Comparison of ENCODE assay signal across 12 cellular contexts in genomic region chr10:120607016-120607709, GRCh38.
DNase-seq lines count a peak whose midpoint lies in the region; ATAC-seq and TF ChIP-seq lines count a peak whose summit lies in the region.
"Had no signal": no experiment of that assay in that cellular context is flagged by ENCODE, and none has a peak within 500 bp of the region (broad histone marks: within the 10 kb centered on the region; RNA-seq: fewer than 3 reads in every experiment).

No MANE protein-coding gene starts in this region.

- CTCF ChIA-PET in Caco-2 (lab: Charles Lee): no interaction called here

- no peak overlapping the region for H3K4me3 ChIP-seq in AG10803 (ENCODE audit: low read length)
- no peak overlapping the region for H3K4me3 ChIP-seq in fibroblast of the aortic adventitia (ENCODE audit: low read depth, low read length)
- H3K4me3 ChIP-seq in Caco-2 (ENCODE audit: low read depth, low read length): no peak overlapping the region
- H3K4me3 ChIP-seq: colonic mucosa had no signal

- intact Hi-C loops in Caco-2 (cut with micrococcal nuclease; ENCODE audit: unreplicated experiment): no loop called here

- H3K4me1 ChIP-seq in Caco-2: no peaks in the 10 kb centered on the region
- H3K4me1 ChIP-seq: colonic mucosa had no signal

- H3K36me3 Mint-ChIP-seq in Caco-2 (ENCODE audit: insufficient read depth, unreplicated experiment): no peaks in the 10 kb centered on the region
- H3K36me3 Mint-ChIP-seq: IgD-negative memory B cell had no signal

- H3K27ac Mint-ChIP-seq in Caco-2 (ENCODE audit: unreplicated experiment): no peak overlapping the region
- H3K27ac Mint-ChIP-seq: IgD-negative memory B cell; T-helper 1 cell treated with Interleukin-12 subunit alpha and Interleukin-12 subunit beta and Interleukin-4 antibody, amounts not matched to agents 30 μg/mL and 1 μg/mL, for 36 hours had no signal

- POLR2A ChIA-PET in Caco-2 (lab: Charles Lee): no interaction called here

- no peaks in the 10 kb centered on the region for H3K36me3 ChIP-seq in Caco-2 (ENCODE audit: control insufficient read depth, insufficient read depth, low read length)
- H3K36me3 ChIP-seq: colonic mucosa had no signal

- TF ChIP-seq CTCF in AG10803 (conservative IDR thresholded peaks at IDR 0.05; ENCODE audit: low read length) (peak; percentile 9; the same call in 1 of the 2 replicates), fibroblast of the aortic adventitia (IDR thresholded peaks at IDR 0.05; ENCODE audit: insufficient read depth, low read length) (no peak), Caco-2 (IDR thresholded peaks at IDR 0.05; ENCODE audit: insufficient read depth in 1 of 2, low read depth in 1 of 2, low read length in 1 of 2, severe bottlenecking in 1 of 2, unreplicated experiment in 1 of 2) (no peak), GM10266 (IDR thresholded peaks at IDR 0.05; ENCODE audit: control insufficient read depth, insufficient read depth, low read depth, missing control alignments) (no peak)

- peak; percentile 33 for ATAC-seq in GM21825 (IDR thresholded peaks at IDR 0.05; ENCODE audit: unreplicated experiment)

- H3K4me3 Mint-ChIP-seq in Caco-2 (ENCODE audit: unreplicated experiment): no peak overlapping the region
- H3K4me3 Mint-ChIP-seq: IgD-negative memory B cell; T-helper 1 cell treated with Interleukin-12 subunit alpha and Interleukin-12 subunit beta and Interleukin-4 antibody, amounts not matched to agents 30 μg/mL and 1 μg/mL, for 36 hours had no signal

- DNase-seq in AG10803 (ENCODE audit: low read depth) (peak; percentile 84), NCI-H226 (peak; percentile 59), fibroblast of the aortic adventitia (ENCODE audit: low read depth) (peak; percentile 84), Caco-2 (no peak), CD1c-positive myeloid dendritic cell (ENCODE audit: extremely low spot score) (no peak), GM10266 (ENCODE audit: extremely low spot score) (no peak), iPS-NIHi7 (ENCODE audit: extremely low spot score) (no peak)
- DNase-seq: AML-193, colonic mucosa had no signal

- BruUV-seq in Caco-2 (replicated peaks; lab: Mats Ljungman, UMichigan): no TSS peak

- peaks cover 18% of the 10 kb centered on the region for H3K9me3 Mint-ChIP-seq in Caco-2 (ENCODE audit: unreplicated experiment)

- H3K27me3 Mint-ChIP-seq in Caco-2 (ENCODE audit: insufficient read depth, unreplicated experiment): peaks cover 5% of the 10 kb centered on the region

- peaks cover 10% of the 10 kb centered on the region; the same call in 1 of the 2 replicates for H3K9me3 ChIP-seq in Caco-2
- H3K9me3 ChIP-seq: colonic mucosa had no signal

- no peaks in the 10 kb centered on the region for H3K4me1 Mint-ChIP-seq in Caco-2 (ENCODE audit: low read depth, unreplicated experiment)

- H3K27me3 ChIP-seq in Caco-2 (replicated peaks; ENCODE audit: control insufficient read depth, insufficient read depth, low read length): no peaks in the 10 kb centered on the region; the same call in 1 of the 2 replicates
- H3K27me3 ChIP-seq: colonic mucosa had no signal

Comparison
In these comparisons a context has a peak if more than half of its experiments do, and no peak if none do; other contexts are left out.
1. DNase-seq: peak in AG10803 (single experiment), NCI-H226 (single experiment) and fibroblast of the aortic adventitia (single experiment); none in Caco-2 (0 of 2), CD1c-positive myeloid dendritic cell (single experiment), GM10266 (single experiment) and iPS-NIHi7 (single experiment).